2 cellular contexts compared by ENCODE assay signal in the genomic region with DNA sequence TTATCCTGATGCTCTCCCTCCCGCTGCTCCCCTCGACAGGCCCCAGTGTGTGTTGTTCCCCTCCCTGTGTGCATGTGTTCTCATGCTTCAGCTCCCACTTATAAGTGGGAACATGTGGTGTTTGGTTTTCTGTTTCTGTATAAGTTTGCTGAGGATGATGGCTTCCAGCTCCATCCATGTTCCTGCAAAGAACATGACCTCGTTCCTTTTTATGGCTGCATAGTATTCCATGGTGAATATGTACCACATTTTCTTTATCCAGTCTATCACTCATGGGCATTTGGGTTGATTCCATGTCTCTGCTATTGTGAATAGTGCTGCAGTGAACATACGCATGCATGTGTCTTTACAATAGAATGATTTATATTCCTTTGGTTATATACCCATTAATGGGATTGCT. TPM values are rescaled to one million over a fixed set of nuclear protein-coding genes. Genes with fewer than 3 reads are reported as not detected.
"Had no signal": no experiment of that assay in that cellular context is flagged by ENCODE, and none has a peak within 500 bp of the region (broad histone marks: within the 10 kb centered on the region; RNA-seq: fewer than 3 reads in every experiment).

No MANE protein-coding gene starts in this region.

RNA-seq across cellular contexts. Expression of a gene that starts 22.6 kb away (rescaled TPM):
- total RNA-seq: naive thymus-derived CD4-positive, alpha-beta T cell; natural killer cell had no signal
